In the genomic region with DNA sequence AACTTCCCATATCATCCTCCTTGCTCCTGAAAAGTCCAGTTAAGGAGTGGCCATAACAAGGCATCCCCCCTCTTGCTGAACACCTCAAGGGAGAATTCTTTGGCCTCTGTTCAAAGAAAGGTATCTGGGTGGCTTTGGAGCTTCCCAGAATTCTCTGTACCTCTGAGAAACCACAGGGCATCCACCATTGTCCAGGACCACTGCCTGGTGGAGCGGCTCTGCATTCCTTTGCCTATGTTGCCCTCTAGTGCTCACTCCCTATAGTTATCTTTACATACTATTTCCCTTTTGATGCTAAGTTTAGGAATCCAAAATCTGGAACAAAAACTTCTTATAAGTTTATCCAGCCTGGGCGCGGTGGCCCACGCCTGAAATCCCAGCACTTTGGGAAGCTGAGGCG, we compare ENCODE assay signal across 9 cellular contexts. TPM values are rescaled to one million over a fixed set of nuclear protein-coding genes. Genes with fewer than 3 reads are reported as not detected.
DNase-seq lines count a peak whose midpoint lies in the region; ATAC-seq and TF ChIP-seq lines count a peak whose summit lies in the region.
"Had no signal": no experiment of that assay in that cellular context is flagged by ENCODE, and none has a peak within 500 bp of the region (broad histone marks: within the 10 kb centered on the region; RNA-seq: fewer than 3 reads in every experiment).

No MANE protein-coding gene starts in this region.

- no peak overlapping the region for H3K27ac ChIP-seq in HEK293 (ENCODE audit: extremely low read depth, low read depth, low read length)
- H3K27ac ChIP-seq: neutrophil had no signal

- peak; percentile 86 for ATAC-seq in left colon
- ATAC-seq in HG03565 (IDR thresholded peaks at IDR 0.05; ENCODE audit: unreplicated experiment) = no peak

- POLR2A ChIA-PET in HEK293 (lab: Yijun Ruan, JAX) = no interaction called here

- no peaks in the 10 kb centered on the region for H3K36me3 Mint-ChIP-seq in T-helper 2 cell treated with Interferon-gamma antibody and Interleukin-4, amounts not matched to agents 5 μg/mL and 100 μg/mL, for 36 hours (ENCODE audit: low read depth)

- H3K9me3 Mint-ChIP-seq in T-helper 2 cell treated with Interferon-gamma antibody and Interleukin-4, amounts not matched to agents 5 μg/mL and 100 μg/mL, for 36 hours = no peaks in the 10 kb centered on the region

- H3K4me1 ChIP-seq in HEK293 (ENCODE audit: control insufficient read depth, insufficient read depth, low read length) = no peaks in the 10 kb centered on the region

- in situ Hi-C loops in T47D (cut with HindIII; ENCODE audit: low pct_unique_long_range_greater_than_20kb, low sequenced_read_pairs) = no loop called here

- TF ChIP-seq CTCF in HEK293 (tag by site-specific recombination; IDR thresholded peaks at IDR 0.05) = peak; percentile 59

- no peaks in the 10 kb centered on the region for H3K36me3 ChIP-seq in HEK293 (ENCODE audit: control insufficient read depth in 2 of 2, insufficient read depth in 1 of 2, low read length in 2 of 2)
- H3K36me3 ChIP-seq: neutrophil had no signal

- no peak overlapping the region for H3K4me3 ChIP-seq in HEK293 (ENCODE audit: low read depth, low read length)

- no peak overlapping the region for H3K27ac Mint-ChIP-seq in T-helper 2 cell treated with Interferon-gamma antibody and Interleukin-4, amounts not matched to agents 5 μg/mL and 100 μg/mL, for 36 hours

- CTCF ChIA-PET in HEK293 (lab: Yijun Ruan, JAX) = interaction anchor here (0.6 to 3.1 kb wide), 26 partner anchors 9 to 972 kb away, joined by 3 to 47 read pairs (median 3); no protein-coding TSS in a partner anchor

- DNase-seq in DMS53 (lab: John Stamatoyannopoulos, UW) (peak; percentile 79), NCI-H460 (ENCODE audit: extremely low read depth, low read depth) (peak; percentile 53), T47D (ENCODE audit: low read depth in 1 of 2, low spot score in 1 of 2) (peak; percentile 23 to 61), left colon (peak in 1 of 2 donors; percentile 28), KG1 (lab: John Stamatoyannopoulos, UW) (no peak)
- no peak for DNase-seq in T-helper 2 cell treated with Interferon-gamma antibody and Interleukin-4, amounts not matched to agents 5 μg/mL and 100 μg/mL, for 36 hours (ENCODE audit: low spot score)

- no peaks in the 10 kb centered on the region for H3K9me3 ChIP-seq in HEK293 (ENCODE audit: control insufficient read depth, insufficient read depth, low read depth, low read length)
- H3K9me3 ChIP-seq: neutrophil had no signal

- no peak overlapping the region for H3K4me3 Mint-ChIP-seq in T-helper 2 cell treated with Interferon-gamma antibody and Interleukin-4, amounts not matched to agents 5 μg/mL and 100 μg/mL, for 36 hours

- intact Hi-C loops in left colon (cut with DNase I, micrococcal nuclease) = loop anchor here in 1 of 2 donors (5.0 kb wide), 1 partner anchor 830 kb away; no protein-coding TSS in a partner anchor

- H3K4me1 Mint-ChIP-seq in T-helper 2 cell treated with Interferon-gamma antibody and Interleukin-4, amounts not matched to agents 5 μg/mL and 100 μg/mL, for 36 hours (ENCODE audit: low read depth) = no peaks in the 10 kb centered on the region

- H3K27me3 Mint-ChIP-seq in T-helper 2 cell treated with Interferon-gamma antibody and Interleukin-4, amounts not matched to agents 5 μg/mL and 100 μg/mL, for 36 hours (ENCODE audit: low read depth) = no peaks in the 10 kb centered on the region

TF ChIP-seq in HEK293, 187 proteins besides CTCF, POLR2A, EP300 and RAD21:
- TF ChIP-seq HOXC10 (CRISPR knock-in tag; IDR thresholded peaks at IDR 0.05) (no peak), ZNF274 (IDR thresholded peaks at IDR 0.05; ENCODE audit: low read length) (no peak), ZNF274 (tag by site-specific recombination; IDR thresholded peaks at IDR 0.05; ENCODE audit: borderline replicate concordance) (no peak), ZNF654 (tag by site-specific recombination; IDR thresholded peaks at IDR 0.05; ENCODE audit: low read depth) (peak; percentile 84), IKZF3 (tag by site-specific recombination; IDR thresholded peaks at IDR 0.05) (peak; percentile 73), ZNF2 (tag by site-specific recombination; IDR thresholded peaks at IDR 0.05) (no peak), ZNF221 (tag by site-specific recombination; IDR thresholded peaks at IDR 0.05; ENCODE audit: borderline replicate concordance) (no peak), ZNF776 (tag by site-specific recombination; IDR thresholded peaks at IDR 0.05; ENCODE audit: borderline replicate concordance) (no peak)

RNA-seq across cellular contexts. Expression of a gene that starts 30.3 kb away (rescaled TPM):
- total RNA-seq in NCI-H460 (2014; rRNA removed; shearing (Covaris generic)) = 0.57 and 0.84 TPM in 2 replicates
- 0.38 TPM in 1 of 2 replicates, not detected in the other for polyA plus RNA-seq in NCI-H460 (2014; cell fraction: nucleus; rRNA removed)
- total RNA-seq in left colon = 1 to 10 TPM; 5.0 to 6.1 TPM

RNA-seq across cellular contexts. Expression of a gene that starts 32.4 kb away (rescaled TPM):
- total RNA-seq in NCI-H460 (2014; rRNA removed; shearing (Covaris generic)) = 31.3 and 38.8 TPM in 2 replicates
- polyA plus RNA-seq in NCI-H460 (2014; cell fraction: nucleus; rRNA removed) = 8.6 and 26.4 TPM in 2 replicates
- 10 to 100 TPM; 68.6 to 73.7 TPM for total RNA-seq in left colon

Comparison
In these comparisons a context has a peak if more than half of its experiments do, and no peak if none do; other contexts are left out.
1. DNase-seq: peak in DMS53 (single experiment), NCI-H460 (single experiment) and T47D (2 of 2); none in KG1 (single experiment) and T-helper 2 cell treated with Interferon-gamma antibody and Interleukin-4, amounts not matched to agents 5 μg/mL and 100 μg/mL, for 36 hours (single experiment).